ENCODE assay signal across 13 cellular contexts in the genomic region with DNA sequence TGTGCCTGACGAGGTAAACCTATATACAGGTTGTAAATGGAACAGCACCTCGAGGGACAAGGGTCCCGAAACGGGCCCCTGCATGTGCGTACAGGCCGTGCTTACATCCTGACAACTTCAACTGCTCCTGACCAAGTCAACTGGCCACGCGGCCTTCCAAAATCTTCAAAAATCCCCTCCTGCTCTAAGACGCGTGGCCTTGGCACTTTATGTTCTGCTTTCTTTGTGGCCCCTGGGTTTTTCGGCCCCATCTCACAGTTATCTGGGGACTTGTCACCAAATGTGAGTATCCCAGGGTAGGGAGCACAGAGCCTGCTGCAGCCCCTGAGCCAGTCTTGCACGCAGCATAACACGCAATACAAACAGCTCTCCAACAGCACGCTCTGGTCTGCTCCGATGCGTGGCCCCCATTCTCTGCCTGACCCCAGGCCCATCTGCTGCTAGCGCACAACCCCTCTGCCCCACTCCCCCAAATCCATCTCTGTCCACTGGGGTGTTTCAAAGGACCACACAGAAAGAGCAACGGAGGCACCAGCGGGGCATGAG. TPM values are rescaled to one million over a fixed set of nuclear protein-coding genes. Genes with fewer than 3 reads are reported as not detected.
DNase-seq lines count a peak whose midpoint lies in the region; ATAC-seq, FAIRE-seq and TF ChIP-seq lines count a peak whose summit lies in the region.
"Had no signal": no experiment of that assay in that cellular context is flagged by ENCODE, and none has a peak within 500 bp of the region (broad histone marks: within the 10 kb centered on the region; RNA-seq: fewer than 3 reads in every experiment).

No MANE protein-coding gene starts in this region.

- peak overlapping the region; percentile 73; the same call in 1 of the 2 replicates for H3K27ac Mint-ChIP-seq in GM23338
- H3K27ac Mint-ChIP-seq: activated naive CD4-positive, alpha-beta T cell treated with anti-CD3 and anti-CD28 coated beads, Interleukin-2, amount 50 U/mL, for 24 hours; stimulated activated naive CD8-positive, alpha-beta T cell treated with anti-CD3 and anti-CD28 coated beads, Interleukin-15, Interleukin-2, amounts not matched to agents 100 ng/mL and 50 ng/mL, for 24 hours had no signal

- H3K9me2 ChIP-seq in GM23338 (ENCODE audit: insufficient read depth): no peaks in the 10 kb centered on the region

- DNase-seq in GM23338 (ENCODE audit: low spot score) (no peak), adipocyte (ENCODE audit: low read depth) (no peak), keratinocyte (ENCODE audit: low read depth, low spot score) (no peak), G401 (ENCODE audit: low spot score) (no peak), activated gamma-delta T cell treated with Interleukin-2 at 50 U/mL for 16 hours (no peak)
- DNase-seq in stimulated activated CD8-positive, alpha-beta memory T cell treated with anti-CD3 and anti-CD28 coated beads, Interleukin-4, amount 100 ng/mL, for 48 hours: no peak
- DNase-seq: activated CD4-positive, alpha-beta T cell treated with anti-CD3 and anti-CD28 coated beads for 48 hours; RPMI8226 had no signal

- no peaks in the 10 kb centered on the region; the same call in 1 of the 2 replicates for H3K4me1 ChIP-seq in GM23338 (ENCODE audit: insufficient read depth)
- H3K4me1 ChIP-seq in adipocyte (ENCODE audit: control insufficient read depth, insufficient read depth, low read length): peaks cover 47% of the 10 kb centered on the region
- H3K4me1 ChIP-seq in keratinocyte (ENCODE audit: control insufficient read depth, extremely low read depth, insufficient read depth, low read length): peaks cover 43% of the 10 kb centered on the region
- H3K4me1 ChIP-seq in rectal smooth muscle tissue (ENCODE audit: control insufficient read depth, insufficient read depth, low read length): peaks cover 2% of the 10 kb centered on the region

- no peaks in the 10 kb centered on the region for H3K36me3 ChIP-seq in GM23338 (ENCODE audit: insufficient read depth)
- no peaks in the 10 kb centered on the region for H3K36me3 ChIP-seq in adipocyte (ENCODE audit: control insufficient read depth, insufficient read depth, low read length, severe bottlenecking)
- no peaks in the 10 kb centered on the region for H3K36me3 ChIP-seq in keratinocyte (ENCODE audit: control insufficient read depth in 2 of 2, extremely low read depth in 1 of 2, insufficient read depth in 2 of 2, low read length in 2 of 2)
- no peaks in the 10 kb centered on the region for H3K36me3 ChIP-seq in rectal smooth muscle tissue (ENCODE audit: control insufficient read depth, insufficient read depth, low read length)

- no peak overlapping the region for H3K27ac ChIP-seq in GM23338 (ENCODE audit: low read depth)
- H3K27ac ChIP-seq in keratinocyte (ENCODE audit: control insufficient read depth, insufficient read depth, low read length): no peak overlapping the region
- peak overlapping the region; percentile 52 for H3K27ac ChIP-seq in rectal smooth muscle tissue (ENCODE audit: low read depth, low read length)

- dilution Hi-C loops in keratinocyte (cut with MboI; ENCODE audit: extremely low pct_ligation_motif_present, low sequenced_read_pairs): no loop called here

- H4K20me1 ChIP-seq in GM23338 (replicated peaks; ENCODE audit: insufficient read depth): no peaks in the 10 kb centered on the region
- H4K20me1 ChIP-seq in keratinocyte (ENCODE audit: control insufficient read depth, extremely low read depth, insufficient read depth, low read length): no peaks in the 10 kb centered on the region

- no peak overlapping the region for H3K4me3 Mint-ChIP-seq in GM23338
- H3K4me3 Mint-ChIP-seq: activated naive CD4-positive, alpha-beta T cell treated with anti-CD3 and anti-CD28 coated beads, Interleukin-2, amount 50 U/mL, for 24 hours; stimulated activated naive CD8-positive, alpha-beta T cell treated with anti-CD3 and anti-CD28 coated beads, Interleukin-15, Interleukin-2, amounts not matched to agents 100 ng/mL and 50 ng/mL, for 24 hours had no signal

- peaks cover 16% of the 10 kb centered on the region for H3K36me3 Mint-ChIP-seq in GM23338 (ENCODE audit: low read depth)
- H3K36me3 Mint-ChIP-seq: activated naive CD4-positive, alpha-beta T cell treated with anti-CD3 and anti-CD28 coated beads, Interleukin-2, amount 50 U/mL, for 24 hours had no signal

- in situ Hi-C loops in G401 (cut with HindIII; ENCODE audit: low sequenced_read_pairs): no loop called here

- H3K4me3 ChIP-seq in GM23338 (no peak overlapping the region), adipocyte (ENCODE audit: low read length) (no peak overlapping the region), keratinocyte (ENCODE audit: control insufficient read depth in 2 of 3, extremely low read depth in 1 of 3, insufficient read depth in 2 of 3, low read depth in 1 of 3, low read length in 3 of 3) (no peak overlapping the region), rectal smooth muscle tissue (ENCODE audit: low read length) (peak overlapping the region; percentile 33)
- H3K4me3 ChIP-seq: GM12878 had no signal

- H3K9me3 Mint-ChIP-seq in GM23338: peaks cover 21% of the 10 kb centered on the region
- H3K9me3 Mint-ChIP-seq: activated naive CD4-positive, alpha-beta T cell treated with anti-CD3 and anti-CD28 coated beads, Interleukin-2, amount 50 U/mL, for 24 hours; stimulated activated naive CD8-positive, alpha-beta T cell treated with anti-CD3 and anti-CD28 coated beads, Interleukin-15, Interleukin-2, amounts not matched to agents 100 ng/mL and 50 ng/mL, for 24 hours had no signal

- H3K4me1 Mint-ChIP-seq in GM23338: peaks cover 23% of the 10 kb centered on the region
- H3K4me1 Mint-ChIP-seq: activated naive CD4-positive, alpha-beta T cell treated with anti-CD3 and anti-CD28 coated beads, Interleukin-2, amount 50 U/mL, for 24 hours had no signal

- H2AFZ ChIP-seq in GM23338: peak overlapping the region; percentile 74; the same call in 1 of the 2 replicates
- H2AFZ ChIP-seq in keratinocyte (ENCODE audit: control insufficient read depth, low read length): no peak overlapping the region

- TF ChIP-seq CTCF in GM23338 (conservative IDR thresholded peaks at IDR 0.05; ENCODE audit: low read depth in 2 of 2) (no peak), keratinocyte (optimal IDR thresholded peaks at IDR 0.05 in 1 of 3, IDR thresholded peaks at IDR 0.05 in 1 of 3, conservative IDR thresholded peaks at IDR 0.05 in 1 of 3; ENCODE audit: extremely low read depth in 1 of 3, insufficient read depth in 2 of 3, low read length in 3 of 3) (no peak)

- peaks cover 2% of the 10 kb centered on the region for H3K9me1 ChIP-seq in keratinocyte (ENCODE audit: control insufficient read depth, extremely low read depth, insufficient read depth, low read length)

- H3K79me2 ChIP-seq in GM23338 (replicated peaks; ENCODE audit: insufficient read depth) (no peaks in the 10 kb centered on the region), keratinocyte (ENCODE audit: control insufficient read depth, insufficient read depth, low read length) (no peaks in the 10 kb centered on the region)

- no peak overlapping the region for H3K4me2 ChIP-seq in GM23338
- H3K4me2 ChIP-seq in keratinocyte (ENCODE audit: control insufficient read depth, extremely low read depth, insufficient read depth, low read depth, low read length): peak overlapping the region; percentile 6

- H3K9me3 ChIP-seq in adipocyte (ENCODE audit: control insufficient read depth, low read length) (no peaks in the 10 kb centered on the region), keratinocyte (ENCODE audit: control insufficient read depth, low read depth, low read length) (no peaks in the 10 kb centered on the region)

- 0 out of 2 replicates have a peak, but pooled peaks cover 4% of the 10 kb centered on the region for H3F3A ChIP-seq in GM23338 (replicated peaks; ENCODE audit: low read depth)

- H3K9ac ChIP-seq in adipocyte (ENCODE audit: low read length): peak overlapping the region; percentile 51
- no peak overlapping the region for H3K9ac ChIP-seq in keratinocyte (ENCODE audit: control insufficient read depth, extremely low read depth, insufficient read depth, low read length)
- H3K9ac ChIP-seq in rectal smooth muscle tissue (ENCODE audit: low read length): peak overlapping the region; percentile 16

- peaks cover 10% of the 10 kb centered on the region for H3K27me3 Mint-ChIP-seq in GM23338 (ENCODE audit: insufficient read depth, low read depth, poor library complexity)
- H3K27me3 Mint-ChIP-seq: activated naive CD4-positive, alpha-beta T cell treated with anti-CD3 and anti-CD28 coated beads, Interleukin-2, amount 50 U/mL, for 24 hours; stimulated activated naive CD8-positive, alpha-beta T cell treated with anti-CD3 and anti-CD28 coated beads, Interleukin-15, Interleukin-2, amounts not matched to agents 100 ng/mL and 50 ng/mL, for 24 hours had no signal

- ATAC-seq in GM23338 (peak; percentile 28; the same call in 2 of the 3 replicates), HG02571 (IDR thresholded peaks at IDR 0.05; ENCODE audit: unreplicated experiment) (no peak)
- ATAC-seq: GM12878 had no signal

- no peaks in the 10 kb centered on the region for H3K27me3 ChIP-seq in GM23338 (ENCODE audit: insufficient read depth)
- no peaks in the 10 kb centered on the region for H3K27me3 ChIP-seq in adipocyte (replicated peaks; ENCODE audit: control insufficient read depth, insufficient read depth, low read length)
- no peaks in the 10 kb centered on the region for H3K27me3 ChIP-seq in keratinocyte (ENCODE audit: control insufficient read depth, extremely low read depth, insufficient read depth, low read length)
- no peaks in the 10 kb centered on the region for H3K27me3 ChIP-seq in rectal smooth muscle tissue (ENCODE audit: control insufficient read depth, insufficient read depth, low read length)

- no peak for FAIRE-seq in keratinocyte (lab: Jason Lieb, UNC)
- FAIRE-seq: GM12878 had no signal

TF ChIP-seq in GM23338, 12 proteins besides CTCF, POLR2A, EP300 and RAD21 (continues in another document):
- TF ChIP-seq EZH2 (IDR thresholded peaks at IDR 0.05; ENCODE audit: low read depth, unreplicated experiment) (no peak), EZH2phosphoT487 (IDR thresholded peaks at IDR 0.05; ENCODE audit: unreplicated experiment) (no peak), POLR2AphosphoS5 (IDR thresholded peaks at IDR 0.05; ENCODE audit: low read depth) (no peak), ZNF114 (CRISPR knock-in tag; IDR thresholded peaks at IDR 0.05) (no peak), CREB1 (CRISPR knock-in tag; IDR thresholded peaks at IDR 0.05; ENCODE audit: low read depth) (no peak)

RNA-seq across cellular contexts. Expression of a gene that starts 0.7 kb away (rescaled TPM):
- total RNA-seq in GM23338 (2014; rRNA removed; shearing (Covaris generic)): 3.5 and 6.3 TPM in 2 replicates
- polyA plus RNA-seq in GM23338 (2016; fragmentation: Nextera tagmentation; extraction: Ambion mirVana): 2.7 and 3.5 TPM in 2 replicates
- polyA plus RNA-seq in keratinocyte: 0.31 to 1.2 TPM (median 0.94 TPM) in 3 replicates
- not detected for polyA plus RNA-seq in keratinocyte (2011; ENCODE audit: low read depth)
- 0.22 and 0.70 TPM in 2 replicates for polyA plus RNA-seq in keratinocyte (2011; cell fraction: cytosol; rRNA removed)
- polyA plus RNA-seq in keratinocyte (2011; cell fraction: nucleus; rRNA removed): 0.69 and 0.77 TPM in 2 replicates
- polyA plus RNA-seq in keratinocyte (2012; ENCODE audit: low replicate concordance): 0.24 and 0.64 TPM in 2 replicates
- polyA minus RNA-seq in keratinocyte: 0.38 to 0.63 TPM in 2 of 3 replicates, not detected in the other
- not detected for polyA minus RNA-seq in keratinocyte (2011; cell fraction: cytosol; rRNA and poly(A)+ RNA removed)
- polyA minus RNA-seq in keratinocyte (2011; cell fraction: nucleus; rRNA and poly(A)+ RNA removed): 0.84 and 1.4 TPM in 2 replicates
- total RNA-seq in G401 (2014; rRNA removed; shearing (Covaris generic)): 6.9 and 17.8 TPM in 2 replicates
